16 cellular contexts compared by ENCODE assay signal in genomic region chr13:73672492-73672891, GRCh38.
A peak's percentile ranks its signal among the peaks of the same experiment; 100 is the strongest.
DNase-seq lines count a peak whose midpoint lies in the region; ATAC-seq, FAIRE-seq and TF ChIP-seq lines count a peak whose summit lies in the region.
"Had no signal": no experiment of that assay in that cellular context is flagged by ENCODE, and none has a peak within 500 bp of the region (broad histone marks: within the 10 kb centered on the region; RNA-seq: fewer than 3 reads in every experiment).

No MANE protein-coding gene starts in this region.

- no peak overlapping the region for H2AFZ ChIP-seq in endothelial cell of umbilical vein (ENCODE audit: low read depth, low read length)

- no peaks in the 10 kb centered on the region for H3K4me1 Mint-ChIP-seq in activated CD8-positive, alpha-beta memory T cell treated with anti-CD3 and anti-CD28 coated beads, Interleukin-2, amount 10 ng/mL, durations not matched to agents 7 days and 5 days
- H3K4me1 Mint-ChIP-seq: natural killer cell had no signal

- DNase-seq in A549 (ENCODE audit: low read depth in 1 of 2, low spot score in 1 of 2) (peak in 1 of 2 experiments; percentile 46), NCI-H187 treated with DMSO at 0.1 percent for 48 hours (lab: John Stamatoyannopoulos, UW) (peak; percentile 74), endothelial cell of umbilical vein (ENCODE audit: low read depth, low spot score) (peak; percentile 37), mucosa of gallbladder (ENCODE audit: low spot score) (peak; percentile 21), WERI-Rb-1 (no peak), NCI-H524 treated with DMSO at 0.1 percent for 48 hours (lab: John Stamatoyannopoulos, UW) (no peak), dorsolateral prefrontal cortex (no peak)
- no peak for DNase-seq in activated CD8-positive, alpha-beta memory T cell treated with anti-CD3 and anti-CD28 coated beads, Interleukin-2, amount 10 ng/mL, durations not matched to agents 7 days and 5 days
- DNase-seq: activated naive CD4-positive, alpha-beta T cell; left cardiac atrium; MG63; natural killer cell; NCI-H2081 treated with DMSO at 0.1 percent for 48 hours; SK-N-SH; uterus had no signal

- H3K36me3 ChIP-seq in endothelial cell of umbilical vein (ENCODE audit: control insufficient read depth in 2 of 2, extremely low read depth in 1 of 2, insufficient read depth in 2 of 2, low read length in 2 of 2) (no peaks in the 10 kb centered on the region), WERI-Rb-1 (no peaks in the 10 kb centered on the region)
- H3K36me3 ChIP-seq: cardiac muscle cell, MG63, uterus had no signal

- no peaks in the 10 kb centered on the region for H4K20me1 ChIP-seq in endothelial cell of umbilical vein (replicated peaks; ENCODE audit: control insufficient read depth, extremely low read depth, insufficient read depth, low read length)

- no peaks in the 10 kb centered on the region for H3K36me3 Mint-ChIP-seq in activated CD8-positive, alpha-beta memory T cell treated with anti-CD3 and anti-CD28 coated beads, Interleukin-2, amount 10 ng/mL, durations not matched to agents 7 days and 5 days
- H3K36me3 Mint-ChIP-seq: natural killer cell had no signal

- TF ChIP-seq POLR2A in A549 (IDR thresholded peaks at IDR 0.05; ENCODE audit: low read length), result no peak
- TF ChIP-seq POLR2A in endothelial cell of umbilical vein (IDR thresholded peaks at IDR 0.05; ENCODE audit: low read depth, low read length), result no peak

- H3K4me1 ChIP-seq in A549, result peaks cover 33% of the 10 kb centered on the region
- peaks cover 10% of the 10 kb centered on the region for H3K4me1 ChIP-seq in endothelial cell of umbilical vein (ENCODE audit: control insufficient read depth, extremely low read depth, insufficient read depth, low read length)
- H3K4me1 ChIP-seq: uterus had no signal

- intact Hi-C loops in endothelial cell of umbilical vein (cut with micrococcal nuclease), result loop anchor here (10.0 kb wide), 2 partner anchors 348 to 888 kb away; partner anchors contain the start of genes DIS3 and PIBF1
- intact Hi-C loops in dorsolateral prefrontal cortex (cut with DNase I), result no loop called here

- no peaks in the 10 kb centered on the region for H3K9me1 ChIP-seq in endothelial cell of umbilical vein (replicated peaks; ENCODE audit: control insufficient read depth, extremely low read depth, insufficient read depth, low read length)

- no peak overlapping the region for H3K4me3 Mint-ChIP-seq in activated CD8-positive, alpha-beta memory T cell treated with anti-CD3 and anti-CD28 coated beads, Interleukin-2, amount 10 ng/mL, durations not matched to agents 7 days and 5 days
- H3K4me3 Mint-ChIP-seq: natural killer cell had no signal

- dilution Hi-C loops in endothelial cell of umbilical vein (cut with MboI; ENCODE audit: extremely low pct_ligation_motif_present, low sequenced_read_pairs), result no loop called here

- peak in 1 of 2 experiments; percentile 67; a peak in 3 of 6 replicates for ATAC-seq in A549
- no peak for ATAC-seq in activated CD8-positive, alpha-beta memory T cell treated with anti-CD3 and anti-CD28 coated beads, Interleukin-2, amount 10 ng/mL, durations not matched to agents 7 days and 5 days
- ATAC-seq: left cardiac atrium, natural killer cell had no signal

- peak overlapping the region; percentile 56 for H3K4me2 ChIP-seq in A549
- H3K4me2 ChIP-seq in endothelial cell of umbilical vein (ENCODE audit: insufficient read depth, low read length), result no peak overlapping the region
- H3K4me2 ChIP-seq: SK-N-SH had no signal

- H3K9ac ChIP-seq in endothelial cell of umbilical vein (replicated peaks; ENCODE audit: extremely low read depth, insufficient read depth, low read length), result no peak overlapping the region
- H3K9ac ChIP-seq: SK-N-SH had no signal

- no peak for TF ChIP-seq EP300 in A549 (IDR thresholded peaks at IDR 0.05)

- no peaks in the 10 kb centered on the region for H3K79me2 ChIP-seq in endothelial cell of umbilical vein (ENCODE audit: control insufficient read depth, insufficient read depth, low read length)

- no TSS peak for BruUV-seq in endothelial cell of umbilical vein (replicated peaks; lab: Mats Ljungman, UMichigan)

- no peak for TF ChIP-seq RAD21 in A549 (conservative IDR thresholded peaks at IDR 0.05 in 1 of 2, IDR thresholded peaks at IDR 0.05 in 1 of 2)

- H3K27me3 ChIP-seq in endothelial cell of umbilical vein (ENCODE audit: control insufficient read depth in 2 of 2, insufficient read depth in 2 of 2, low read length in 2 of 2), result no peaks in the 10 kb centered on the region
- H3K27me3 ChIP-seq in WERI-Rb-1 (ENCODE audit: insufficient read depth, low read depth, severe bottlenecking), result no peaks in the 10 kb centered on the region
- H3K27me3 ChIP-seq in dorsolateral prefrontal cortex, result peaks cover 0 to 2% (median 0%) of the 10 kb centered on the region in 45 donors
- H3K27me3 ChIP-seq: cardiac muscle cell, MG63, uterus had no signal

- H3K4me3 ChIP-seq in A549, result no peak overlapping the region
- H3K4me3 ChIP-seq in endothelial cell of umbilical vein (replicated peaks in 1 of 3; ENCODE audit: insufficient read depth in 1 of 3, low read depth in 1 of 3, low read length in 3 of 3), result no peak overlapping the region
- H3K4me3 ChIP-seq in WERI-Rb-1 (ENCODE audit: low read depth, low read length), result no peak overlapping the region
- no peak overlapping the region for H3K4me3 ChIP-seq in dorsolateral prefrontal cortex
- H3K4me3 ChIP-seq: cardiac muscle cell, MG63, uterus had no signal

- 14% methylated on average over 3 of the region's 3 CpGs for WGBS in A549 (ENCODE audit: missing lambda C conversion rate)

- FAIRE-seq in A549 (lab: Jason Lieb, UNC) (no peak), endothelial cell of umbilical vein (lab: Jason Lieb, UNC) (no peak)

- TF ChIP-seq CTCF in A549 (IDR thresholded peaks at IDR 0.05), result no peak
- no peak for TF ChIP-seq CTCF in endothelial cell of umbilical vein (IDR thresholded peaks at IDR 0.05; ENCODE audit: extremely low read depth in 1 of 2, insufficient read depth in 1 of 2, low read depth in 1 of 2, low read length in 2 of 2)
- TF ChIP-seq CTCF in WERI-Rb-1 (IDR thresholded peaks at IDR 0.05; ENCODE audit: low read depth, low read length), result no peak
- TF ChIP-seq CTCF in dorsolateral prefrontal cortex (IDR thresholded peaks at IDR 0.05 in 54 of 56, conservative IDR thresholded peaks at IDR 0.05 in 2 of 56; ENCODE audit: low read depth in 1 of 56, partially characterized antibody in 56 of 56), result no peak

- H3K9me3 ChIP-seq in A549 (no peaks in the 10 kb centered on the region), endothelial cell of umbilical vein (replicated peaks; ENCODE audit: control insufficient read depth, insufficient read depth, low read length) (no peaks in the 10 kb centered on the region), WERI-Rb-1 (ENCODE audit: severe bottlenecking) (no peaks in the 10 kb centered on the region)
- H3K9me3 ChIP-seq: MG63, SK-N-SH, uterus had no signal

- H3K27me3 Mint-ChIP-seq in activated CD8-positive, alpha-beta memory T cell treated with anti-CD3 and anti-CD28 coated beads, Interleukin-2, amount 10 ng/mL, durations not matched to agents 7 days and 5 days, result no peaks in the 10 kb centered on the region

- no peaks in the 10 kb centered on the region for H3K9me3 Mint-ChIP-seq in activated CD8-positive, alpha-beta memory T cell treated with anti-CD3 and anti-CD28 coated beads, Interleukin-2, amount 10 ng/mL, durations not matched to agents 7 days and 5 days (ENCODE audit: low read depth)
- H3K9me3 Mint-ChIP-seq: natural killer cell had no signal

- H3K27ac ChIP-seq in A549 (peak overlapping the region in 1 of 2 experiments; percentile 37; a peak in 2 of 6 replicates), endothelial cell of umbilical vein (ENCODE audit: insufficient read depth, low read depth, low read length) (no peak overlapping the region), WERI-Rb-1 (no peak overlapping the region), dorsolateral prefrontal cortex (no peak overlapping the region)
- H3K27ac ChIP-seq: cardiac muscle cell, uterus had no signal

- no peak overlapping the region for H3K27ac Mint-ChIP-seq in activated CD8-positive, alpha-beta memory T cell treated with anti-CD3 and anti-CD28 coated beads, Interleukin-2, amount 10 ng/mL, durations not matched to agents 7 days and 5 days
- H3K27ac Mint-ChIP-seq: natural killer cell had no signal

- POLR2A ChIA-PET in A549 (lab: Yijun Ruan, JAX), result no interaction called here
- POLR2A ChIA-PET in endothelial cell of umbilical vein (lab: Charles Lee), result no interaction called here

- CTCF ChIA-PET in A549 (lab: Yijun Ruan, JAX), result no interaction called here
- CTCF ChIA-PET in endothelial cell of umbilical vein (lab: Charles Lee), result interaction anchor here (0.9 kb wide), 1 partner anchor 10 kb away, joined by 4 read pairs; no protein-coding TSS in a partner anchor
- CTCF ChIA-PET in activated CD8-positive, alpha-beta memory T cell treated with anti-CD3 and anti-CD28 coated beads, Interleukin-2, amount 10 ng/mL, durations not matched to agents 7 days and 5 days (lab: Charles Lee), result no interaction called here

TF ChIP-seq in A549, 52 proteins besides CTCF, POLR2A, EP300 and RAD21 (continues in another document):
- TF ChIP-seq ELK1 (IDR thresholded peaks at IDR 0.05; ENCODE audit: low read depth, low read length) (no peak), MAFK (IDR thresholded peaks at IDR 0.05; ENCODE audit: partially characterized antibody) (no peak), FOSL2 (IDR thresholded peaks at IDR 0.05) (no peak), FOSL2 (CRISPR knock-in tag; IDR thresholded peaks at IDR 0.05) (peak; percentile 27; the same call in 1 of the 2 replicates)

TF ChIP-seq in endothelial cell of umbilical vein, 7 proteins besides CTCF, POLR2A, EP300 and RAD21:
- TF ChIP-seq POLR2AphosphoS5 (IDR thresholded peaks at IDR 0.05; ENCODE audit: insufficient read depth, low read depth, low read length), result no peak
- no peak for TF ChIP-seq MAX (IDR thresholded peaks at IDR 0.05; ENCODE audit: insufficient read depth, insufficient read length)
- TF ChIP-seq MYC (IDR thresholded peaks at IDR 0.05; ENCODE audit: low read depth, low read length), result no peak
- TF ChIP-seq EZH2 (IDR thresholded peaks at IDR 0.05; ENCODE audit: borderline replicate concordance, low read depth, low read length, severe bottlenecking), result no peak
- TF ChIP-seq GATA2 (IDR thresholded peaks at IDR 0.05; ENCODE audit: insufficient read depth, insufficient read length, low read depth, low read length), result no peak
- TF ChIP-seq JUN (IDR thresholded peaks at IDR 0.05; ENCODE audit: borderline replicate concordance, insufficient read depth, insufficient read length, low read depth), result no peak
- no peak for TF ChIP-seq FOS (IDR thresholded peaks at IDR 0.05; ENCODE audit: borderline replicate concordance, insufficient read depth, low read length)
TF ChIP-seq in endothelial cell of umbilical vein: peak in this region for 0.

Comparison
In these comparisons a context has a peak if more than half of its experiments do, and no peak if none do; other contexts are left out.
1. DNase-seq: peak in NCI-H187 treated with DMSO at 0.1 percent for 48 hours (single experiment), endothelial cell of umbilical vein (single experiment) and mucosa of gallbladder (single experiment); none in activated CD8-positive, alpha-beta memory T cell treated with anti-CD3 and anti-CD28 coated beads, Interleukin-2, amount 10 ng/mL, durations not matched to agents 7 days and 5 days (single experiment), WERI-Rb-1 (single experiment), NCI-H524 treated with DMSO at 0.1 percent for 48 hours (single experiment) and dorsolateral prefrontal cortex (0 of 10).